In the genomic region with DNA sequence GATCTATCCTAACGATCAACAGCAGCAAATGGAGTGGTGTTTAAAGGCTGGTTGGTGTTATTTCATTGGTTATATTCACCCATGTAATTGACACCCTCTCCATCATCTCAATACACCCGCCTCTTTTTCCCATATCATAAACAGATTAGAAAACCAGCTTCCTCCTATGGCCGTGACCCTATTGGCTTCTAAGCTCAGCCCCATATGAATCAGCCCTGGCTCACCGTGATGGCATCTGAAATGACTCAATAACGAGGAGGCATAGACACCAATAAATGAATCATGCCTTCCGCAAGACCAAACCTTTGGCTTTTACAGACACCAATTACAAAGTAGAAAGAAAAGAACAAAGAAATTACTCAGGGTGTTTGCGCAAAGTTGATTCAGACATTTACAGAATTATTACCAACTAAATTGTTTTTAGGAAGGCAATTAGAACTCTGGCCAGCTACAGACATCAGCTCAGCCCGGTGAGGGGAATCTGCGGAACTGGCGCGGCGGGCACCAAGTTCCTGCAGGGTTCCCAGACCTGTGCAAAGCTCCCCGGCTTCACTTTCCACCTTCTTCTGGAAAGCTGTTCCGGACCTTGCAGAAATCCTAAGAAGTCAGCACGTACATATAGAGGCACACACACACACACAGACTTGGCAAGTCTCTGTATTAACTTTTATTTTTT, we compare ENCODE assay signal across 8 cellular contexts. TPM values are rescaled to one million over a fixed set of nuclear protein-coding genes. Genes with fewer than 3 reads are reported as not detected.
A peak's percentile ranks its signal among the peaks of the same experiment; 100 is the strongest.
DNase-seq lines count a peak whose midpoint lies in the region; ATAC-seq and TF ChIP-seq lines count a peak whose summit lies in the region.

No MANE protein-coding gene starts in this region.

- CTCF ChIA-PET in A673 (lab: Charles Lee): no interaction called here

- no peak overlapping the region for H3K4me3 ChIP-seq in A673 (ENCODE audit: low read depth, low read length, poor library complexity, severe bottlenecking)

- peak overlapping the region in 3 of 7 donors; percentile 39 to 83 (median 42) for H3K27ac Mint-ChIP-seq in CD14-positive monocyte

- POLR2A ChIA-PET in A673 (lab: Charles Lee; ENCODE audit: low non-redundant PET): no interaction called here

- intact Hi-C loops in A673 (cut with micrococcal nuclease; ENCODE audit: unreplicated experiment) (no loop called here), CD14-positive monocyte (cut with micrococcal nuclease) (no loop called here)

- H3K36me3 Mint-ChIP-seq in CD14-positive monocyte: no peaks in the 10 kb centered on the region

- DNase-seq in A673 (ENCODE audit: low spot score) (peak; percentile 74), NCI-H226 (peak; percentile 98), iris pigment epithelial cell (ENCODE audit: low read depth) (peak; percentile 100), HuH-7 (ENCODE audit: low spot score) (no peak), CD14-positive monocyte (ENCODE audit: low spot score) (no peak), AML-193 (lab: John Stamatoyannopoulos, UW) (no peak)
- peak; percentile 53 for DNase-seq in activated T-helper 9 cell treated with anti-CD3 and anti-CD28 coated beads, Interleukin-2, amount 50 U/mL, for 16 hours (ENCODE audit: low read depth)
- peak; percentile 69 for DNase-seq in stimulated activated naive CD8-positive, alpha-beta T cell treated with anti-CD3 and anti-CD28 coated beads, Interleukin-15, Interleukin-2, amounts not matched to agents 100 U/mL and 50 U/mL, for 24 hours

- no peak overlapping the region for H3K4me3 Mint-ChIP-seq in CD14-positive monocyte

- no peaks in the 10 kb centered on the region for H3K9me3 Mint-ChIP-seq in CD14-positive monocyte

- no peaks in the 10 kb centered on the region for H3K9me3 ChIP-seq in A673 (ENCODE audit: low read depth, low read length, poor library complexity, severe bottlenecking)

- ATAC-seq in stimulated activated naive CD8-positive, alpha-beta T cell treated with anti-CD3 and anti-CD28 coated beads, Interleukin-15, Interleukin-2, amounts not matched to agents 100 U/mL and 50 U/mL, for 24 hours: peak; percentile 97

- no peaks in the 10 kb centered on the region for H3K27me3 ChIP-seq in A673 (replicated peaks; ENCODE audit: insufficient read depth, low read depth, low read length, poor library complexity)

- no peak for TF ChIP-seq CTCF in A673 (conservative IDR thresholded peaks at IDR 0.05; ENCODE audit: low read depth, low read length)
- no peak for TF ChIP-seq CTCF in CD14-positive monocyte (IDR thresholded peaks at IDR 0.05)

- no peaks in the 10 kb centered on the region for H3K36me3 ChIP-seq in A673 (ENCODE audit: insufficient read depth, low read length, poor library complexity, severe bottlenecking)

- H3K4me1 Mint-ChIP-seq in CD14-positive monocyte: no peaks in the 10 kb centered on the region

- no peak overlapping the region for H3K27ac ChIP-seq in A673 (ENCODE audit: low read depth, low read length, poor library complexity, severe bottlenecking)

- peaks cover 4 to 20% (median 5%) of the 10 kb centered on the region in 3 donors for H3K27me3 Mint-ChIP-seq in CD14-positive monocyte (ENCODE audit: low read depth in 3 of 3)

- no TSS peak for BruUV-seq in A673 (replicated peaks; lab: Mats Ljungman, UMichigan)

- H3K4me1 ChIP-seq in A673 (ENCODE audit: insufficient read depth, low read length, poor library complexity, severe bottlenecking): peaks cover 4% of the 10 kb centered on the region

RNA-seq across cellular contexts. Expression of a gene that starts 11.5 kb away (rescaled TPM):
- 9.7 and 10.4 TPM in 2 replicates for total RNA-seq in A673 (2021)
- polyA plus RNA-seq in CD14-positive monocyte: under 1 TPM; 0.59 to 0.73 TPM

Comparison
In these comparisons a context has a peak if more than half of its experiments do, and no peak if none do; other contexts are left out.
1. DNase-seq: peak in A673 (single experiment), NCI-H226 (single experiment), activated T-helper 9 cell treated with anti-CD3 and anti-CD28 coated beads, Interleukin-2, amount 50 U/mL, for 16 hours (single experiment), iris pigment epithelial cell (single experiment) and stimulated activated naive CD8-positive, alpha-beta T cell treated with anti-CD3 and anti-CD28 coated beads, Interleukin-15, Interleukin-2, amounts not matched to agents 100 U/mL and 50 U/mL, for 24 hours (single experiment); none in HuH-7 (single experiment), CD14-positive monocyte (single experiment) and AML-193 (0 of 2).